Comparison of ENCODE assay signal across 7 cellular contexts in genomic region chr5:95090774-95091173, GRCh38.
"Had no signal": no experiment of that assay in that cellular context is flagged by ENCODE, and none has a peak within 500 bp of the region (broad histone marks: within the 10 kb centered on the region; RNA-seq: fewer than 3 reads in every experiment).

No MANE protein-coding gene starts in this region.

- H3K4me3 ChIP-seq: GM12878 had no signal

- FAIRE-seq: G401.6, GM12878, GM12892, GM18507, GM19239 had no signal

- DNase-seq: GDM1, GF-D8 had no signal

- ATAC-seq: GM12878 had no signal
